8 cellular contexts compared by ENCODE assay signal in the genomic region with DNA sequence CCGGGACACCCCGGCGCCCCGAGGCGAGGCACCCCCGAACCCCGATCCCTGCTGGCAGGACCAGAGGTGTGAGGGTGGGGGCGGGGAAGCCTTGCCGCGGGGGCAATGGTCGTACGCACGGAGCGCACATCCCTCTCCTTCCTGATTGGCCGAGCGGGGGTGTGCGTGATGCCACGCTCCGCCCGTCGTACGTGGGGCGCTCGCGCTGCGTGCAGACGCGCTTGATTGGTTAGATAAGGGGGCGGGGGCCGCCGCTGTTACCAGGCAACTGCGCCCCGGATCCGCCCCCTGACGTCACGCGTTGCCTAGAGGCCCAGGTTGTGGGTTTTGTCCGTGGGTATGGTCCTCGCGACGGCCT. TPM values are rescaled to one million over a fixed set of nuclear protein-coding genes. Genes with fewer than 3 reads are reported as not detected.
A peak's percentile ranks its signal among the peaks of the same experiment; 100 is the strongest.
DNase-seq lines count a peak whose midpoint lies in the region; ATAC-seq and TF ChIP-seq lines count a peak whose summit lies in the region.
"Not testable (repeated sequence)": the region's sequence is repeated elsewhere in the genome, so short reads cannot be mapped to it uniquely, and the experiment has no call there.

No MANE protein-coding gene starts in this region.

- not testable (repeated sequence) for H3K9me3 Mint-ChIP-seq in activated CD8-positive, alpha-beta T cell treated with anti-CD3 and anti-CD28 coated beads for 36 hours

- ATAC-seq in GM18519 (IDR thresholded peaks at IDR 0.05; ENCODE audit: low FRiP score, unreplicated experiment) = peak; percentile 89
- peak; percentile 96 for ATAC-seq in HG02588 (IDR thresholded peaks at IDR 0.05; ENCODE audit: unreplicated experiment)
- ATAC-seq in activated CD8-positive, alpha-beta T cell treated with anti-CD3 and anti-CD28 coated beads for 36 hours = peak; percentile 98

- not testable (repeated sequence) for TF ChIP-seq CTCF in activated CD8-positive, alpha-beta T cell treated with anti-CD3 and anti-CD28 coated beads for 36 hours (IDR thresholded peaks at IDR 0.05); cardiac fibroblast (IDR thresholded peaks at IDR 0.05; ENCODE audit: low read depth, low read length); thyroid gland (IDR thresholded peaks at IDR 0.05)

- not testable (repeated sequence) for H3K4me1 ChIP-seq in thyroid gland

- not testable (repeated sequence) for H3K9me3 ChIP-seq in thyroid gland

- not testable (repeated sequence) for H3K36me3 ChIP-seq in thyroid gland

- peak overlapping the region; percentile 84 for H3K27ac ChIP-seq in layer of hippocampus (ENCODE audit: low read depth, low read length)
- peak overlapping the region; percentile 77 to 100 (median 95) for H3K27ac ChIP-seq in skin epidermis
- peak overlapping the region; percentile 91 to 97 (median 94) for H3K27ac ChIP-seq in thyroid gland

- not testable (repeated sequence) for H3K27ac Mint-ChIP-seq in activated CD8-positive, alpha-beta T cell treated with anti-CD3 and anti-CD28 coated beads for 36 hours

- intact Hi-C loops in activated CD8-positive, alpha-beta T cell treated with anti-CD3 and anti-CD28 coated beads for 36 hours (cut with micrococcal nuclease); thyroid gland (cut with DNase I): not testable (repeated sequence)

- peak overlapping the region; percentile 33 for H3K4me3 ChIP-seq in Jurkat, Clone E6-1 (ENCODE audit: low read length)
- H3K4me3 ChIP-seq in cardiac fibroblast (replicated peaks in 1 of 2; ENCODE audit: low read depth in 2 of 2, low read length in 2 of 2) (peak overlapping the region; percentile 23 to 44), skin epidermis (peak overlapping the region; percentile 39 to 74 (median 46)), thyroid gland (replicated peaks in 1 of 3) (peak overlapping the region in 1 of 3 donors; percentile 39)

- H3K27me3 Mint-ChIP-seq in activated CD8-positive, alpha-beta T cell treated with anti-CD3 and anti-CD28 coated beads for 36 hours = not testable (repeated sequence)

- not testable (repeated sequence) for H3K36me3 Mint-ChIP-seq in activated CD8-positive, alpha-beta T cell treated with anti-CD3 and anti-CD28 coated beads for 36 hours (ENCODE audit: low read depth)

- not testable (repeated sequence) for TF ChIP-seq POLR2A in thyroid gland (IDR thresholded peaks at IDR 0.05)

- not testable (repeated sequence) for H3K4me1 Mint-ChIP-seq in activated CD8-positive, alpha-beta T cell treated with anti-CD3 and anti-CD28 coated beads for 36 hours (ENCODE audit: low read depth)

- H3K27me3 ChIP-seq in layer of hippocampus (ENCODE audit: control insufficient read depth, insufficient read depth, low read length); thyroid gland: not testable (repeated sequence)

- H3K4me3 Mint-ChIP-seq in activated CD8-positive, alpha-beta T cell treated with anti-CD3 and anti-CD28 coated beads for 36 hours = not testable (repeated sequence)

- CTCF ChIA-PET in activated CD8-positive, alpha-beta T cell treated with anti-CD3 and anti-CD28 coated beads for 36 hours (lab: Charles Lee) = not testable (repeated sequence)

- DNase-seq in Jurkat, Clone E6-1 (ENCODE audit: low read depth, low spot score); cardiac fibroblast (ENCODE audit: low read depth in 2 of 2): not testable (repeated sequence)
- peak; percentile 96 for DNase-seq in activated CD8-positive, alpha-beta T cell treated with anti-CD3 and anti-CD28 coated beads for 36 hours
- peak; percentile 93 to 95 for DNase-seq in thyroid gland

- WGBS in thyroid gland, 2 donors = no CpG with 5 or more reads among the region's 41 CpGs

- POLR2A ChIA-PET in activated CD8-positive, alpha-beta T cell treated with anti-CD3 and anti-CD28 coated beads for 36 hours (lab: Charles Lee) = not testable (repeated sequence)

RNA-seq across cellular contexts. Expression of a gene that starts 0.5 kb away (rescaled TPM):
- polyA plus RNA-seq in Jurkat, Clone E6-1 (2012; ENCODE audit: insufficient read depth, insufficient read length) = 11.2 TPM
- 10 to 100 TPM; 13.4 to 18.9 TPM for total RNA-seq in activated CD8-positive, alpha-beta T cell treated with anti-CD3 and anti-CD28 coated beads for 36 hours
- 100 to 1,000 TPM in 1 of 4 donors, 10 to 100 TPM in 3; 71.5 to 124 (median 80.2) TPM for total RNA-seq in thyroid gland

RNA-seq across cellular contexts. Expression of a gene that starts 19.3 kb away (rescaled TPM):
- polyA plus RNA-seq in Jurkat, Clone E6-1 (2012; ENCODE audit: insufficient read depth, insufficient read length) = 3.6 TPM
- 10 to 100 TPM; 55.1 to 55.2 TPM for total RNA-seq in activated CD8-positive, alpha-beta T cell treated with anti-CD3 and anti-CD28 coated beads for 36 hours
- total RNA-seq in thyroid gland = 10 to 100 TPM; 34.8 to 49.7 (median 42.7) TPM
